In genomic region chr17:50905460-50905803, GRCh38 we compare ENCODE assay signal across 10 cellular contexts. TPM values are rescaled to one million over a fixed set of nuclear protein-coding genes. Genes with fewer than 3 reads are reported as not detected.
DNase-seq lines count a peak whose midpoint lies in the region; ATAC-seq and TF ChIP-seq lines count a peak whose summit lies in the region.
"Had no signal": no experiment of that assay in that cellular context is flagged by ENCODE, and none has a peak within 500 bp of the region (broad histone marks: within the 10 kb centered on the region; RNA-seq: fewer than 3 reads in every experiment).

No MANE protein-coding gene starts in this region.

- no peaks in the 10 kb centered on the region for H3K36me3 ChIP-seq in breast epithelium
- H3K36me3 ChIP-seq in neuronal stem cell (replicated peaks in 1 of 2; ENCODE audit: control insufficient read depth in 2 of 2, insufficient read depth in 2 of 2, low read length in 2 of 2): no peaks in the 10 kb centered on the region

- no peaks in the 10 kb centered on the region for H3K9me3 Mint-ChIP-seq in activated T-helper 1 cell treated with anti-CD3 and anti-CD28 coated beads, Interleukin-12 subunit alpha, Interleukin-12 subunit beta, Interleukin-2, Interleukin-4 antibody, amounts not matched to agents 30 ng/mL and 10 ng/mL and 1 ng/mL, durations not matched to agents 14 hours and 24 hours and 36 hours

- H3K9ac ChIP-seq in neuronal stem cell (ENCODE audit: low read depth, low read length, poor library complexity): no peak overlapping the region

- no peak for TF ChIP-seq CTCF in breast epithelium (IDR thresholded peaks at IDR 0.05)

- no peaks in the 10 kb centered on the region for H3K27me3 ChIP-seq in breast epithelium
- no peaks in the 10 kb centered on the region for H3K27me3 ChIP-seq in neuronal stem cell (ENCODE audit: control insufficient read depth in 3 of 3, insufficient read depth in 3 of 3, low read depth in 1 of 3, low read length in 3 of 3)

- H3K9me3 ChIP-seq in breast epithelium (no peaks in the 10 kb centered on the region), neuronal stem cell (replicated peaks in 1 of 2; ENCODE audit: control insufficient read depth in 2 of 2, insufficient read depth in 1 of 2, low read depth in 1 of 2, low read length in 2 of 2) (peaks cover 0 to 4% of the 10 kb centered on the region in 2 donors)

- H3K4me3 ChIP-seq in breast epithelium (no peak overlapping the region), neuronal stem cell (ENCODE audit: low read length in 2 of 2) (no peak overlapping the region)
- H3K4me3 ChIP-seq: SK-N-MC had no signal

- H3K14ac ChIP-seq in neuronal stem cell (ENCODE audit: low read length): no peak overlapping the region

- H2BK5ac ChIP-seq in neuronal stem cell (ENCODE audit: low read length): no peak overlapping the region

- peaks cover 3% of the 10 kb centered on the region for H3K36me3 Mint-ChIP-seq in activated T-helper 1 cell treated with anti-CD3 and anti-CD28 coated beads, Interleukin-12 subunit alpha, Interleukin-12 subunit beta, Interleukin-2, Interleukin-4 antibody, amounts not matched to agents 30 ng/mL and 10 ng/mL and 1 ng/mL, durations not matched to agents 14 hours and 24 hours and 36 hours (ENCODE audit: low read depth)

- H3K27me3 Mint-ChIP-seq in activated T-helper 1 cell treated with anti-CD3 and anti-CD28 coated beads, Interleukin-12 subunit alpha, Interleukin-12 subunit beta, Interleukin-2, Interleukin-4 antibody, amounts not matched to agents 30 ng/mL and 10 ng/mL and 1 ng/mL, durations not matched to agents 14 hours and 24 hours and 36 hours (ENCODE audit: insufficient read depth): no peaks in the 10 kb centered on the region

- no peaks in the 10 kb centered on the region for H3K79me1 ChIP-seq in neuronal stem cell (ENCODE audit: low read depth, low read length)

- peak overlapping the region; percentile 96 to 97 for H3K27ac ChIP-seq in breast epithelium
- H3K27ac ChIP-seq in neuronal stem cell (replicated peaks; ENCODE audit: low read length): no peak overlapping the region
- H3K27ac ChIP-seq: SK-N-MC had no signal

- intact Hi-C loops in breast epithelium (cut with DNase I; ENCODE audit: low total_unique reads): no loop called here
- intact Hi-C loops in activated T-helper 1 cell treated with anti-CD3 and anti-CD28 coated beads, Interleukin-12 subunit alpha, Interleukin-12 subunit beta, Interleukin-2, Interleukin-4 antibody, amounts not matched to agents 30 ng/mL and 10 ng/mL and 1 ng/mL, durations not matched to agents 14 hours and 24 hours and 36 hours (cut with micrococcal nuclease): loop anchor here (5.0 kb wide), 1 partner anchor 37 kb away; no protein-coding TSS in a partner anchor

- no peak for ATAC-seq in esophagus mucosa

- H3K4me2 ChIP-seq in neuronal stem cell (ENCODE audit: insufficient read depth, low read length, poor library complexity, severe bottlenecking): no peak overlapping the region

- peak overlapping the region; percentile 91 for H3K18ac ChIP-seq in neuronal stem cell (ENCODE audit: low read length)

- H3K4me1 ChIP-seq in breast epithelium (peaks cover 15 to 47% of the 10 kb centered on the region in 2 donors), neuronal stem cell (ENCODE audit: control insufficient read depth in 2 of 2, insufficient read depth in 1 of 2, low read depth in 1 of 2, low read length in 2 of 2) (peaks cover 35 to 37% of the 10 kb centered on the region in 2 donors)

- H3K4me1 Mint-ChIP-seq in activated T-helper 1 cell treated with anti-CD3 and anti-CD28 coated beads, Interleukin-12 subunit alpha, Interleukin-12 subunit beta, Interleukin-2, Interleukin-4 antibody, amounts not matched to agents 30 ng/mL and 10 ng/mL and 1 ng/mL, durations not matched to agents 14 hours and 24 hours and 36 hours (ENCODE audit: low read depth): peaks cover 41% of the 10 kb centered on the region

- H2BK15ac ChIP-seq in neuronal stem cell (ENCODE audit: low read length): peak overlapping the region; percentile 40

- no CpG with 5 or more reads among the region's 1 CpG for WGBS in neuronal stem cell (ENCODE audit: extremely low coverage in 2 of 2, insufficient read length in 2 of 2, insufficient replicate concordance in 1 of 2), 2 donors

- peak overlapping the region; percentile 79 for H2AFZ ChIP-seq in neuronal stem cell (ENCODE audit: low read length)

- peak overlapping the region; percentile 45 for H3K4ac ChIP-seq in neuronal stem cell (ENCODE audit: low read length)

- peak overlapping the region; percentile 32 for H3K23ac ChIP-seq in neuronal stem cell (ENCODE audit: low read depth, low read length, poor library complexity)

- DNase-seq in COLO668 (lab: John Stamatoyannopoulos, UW; ENCODE audit: unreplicated experiment) (peak; percentile 35), NCI-H2081 (lab: John Stamatoyannopoulos, UW) (peak; percentile 80 to 87), breast epithelium (ENCODE audit: low spot score in 2 of 2) (no peak), neuronal stem cell (ENCODE audit: low spot score) (no peak), hepatic stellate cell (ENCODE audit: low spot score) (no peak)
- no peak for DNase-seq in activated T-helper 1 cell treated with anti-CD3 and anti-CD28 coated beads, Interleukin-12 subunit alpha, Interleukin-12 subunit beta, Interleukin-2, Interleukin-4 antibody, amounts not matched to agents 30 ng/mL and 10 ng/mL and 1 ng/mL, durations not matched to agents 14 hours and 24 hours and 36 hours (ENCODE audit: low spot score)
- no peak for DNase-seq in stimulated activated CD4-positive, alpha-beta T cell treated with anti-CD3 and anti-CD28 coated beads, Interleukin-2, amount 100 ng/mL, for 24 hours
- DNase-seq: effector CD8-positive, alpha-beta T cell had no signal

- H3K4me3 Mint-ChIP-seq in activated T-helper 1 cell treated with anti-CD3 and anti-CD28 coated beads, Interleukin-12 subunit alpha, Interleukin-12 subunit beta, Interleukin-2, Interleukin-4 antibody, amounts not matched to agents 30 ng/mL and 10 ng/mL and 1 ng/mL, durations not matched to agents 14 hours and 24 hours and 36 hours: no peak overlapping the region

- TF ChIP-seq POLR2A in breast epithelium (IDR thresholded peaks at IDR 0.05): no peak

- H4K8ac ChIP-seq in neuronal stem cell (ENCODE audit: low read depth, low read length): no peak overlapping the region

- no peak overlapping the region for H2BK12ac ChIP-seq in neuronal stem cell (ENCODE audit: low read length)

- H3K27ac Mint-ChIP-seq in activated T-helper 1 cell treated with anti-CD3 and anti-CD28 coated beads, Interleukin-12 subunit alpha, Interleukin-12 subunit beta, Interleukin-2, Interleukin-4 antibody, amounts not matched to agents 30 ng/mL and 10 ng/mL and 1 ng/mL, durations not matched to agents 14 hours and 24 hours and 36 hours: no peak overlapping the region

- peak overlapping the region; percentile 90 for H2AK5ac ChIP-seq in neuronal stem cell (ENCODE audit: low read depth, low read length)

- H2BK120ac ChIP-seq in neuronal stem cell (ENCODE audit: low read depth, low read length): no peak overlapping the region

- H4K91ac ChIP-seq in neuronal stem cell (ENCODE audit: low read depth, low read length, poor library complexity): no peak overlapping the region

RNA-seq across cellular contexts. Expression of gene TOB1, which starts 39.3 kb away (rescaled TPM):
- total RNA-seq in breast epithelium (100 to 1,000 TPM in 1 of 3 donors, 10 to 100 TPM in 2; 12.6 to 145 (median 54.1) TPM), esophagus mucosa (60.8 TPM)
- 44.9 TPM for polyA plus RNA-seq in neuronal stem cell (2013, experiment 1 of 2)
- polyA plus RNA-seq in neuronal stem cell (2013, experiment 2 of 2): 45.0 TPM
- total RNA-seq in activated T-helper 1 cell treated with anti-CD3 and anti-CD28 coated beads, Interleukin-12 subunit alpha, Interleukin-12 subunit beta, Interleukin-2, Interleukin-4 antibody, amounts not matched to agents 30 ng/mL and 10 ng/mL and 1 ng/mL, durations not matched to agents 14 hours and 24 hours and 36 hours: 29.6 and 35.5 TPM in 2 replicates

Comparison
In these comparisons a context has a peak if more than half of its experiments do, and no peak if none do; other contexts are left out.
1. DNase-seq: peak in COLO668 (single experiment) and NCI-H2081 (2 of 2); none in breast epithelium (0 of 2), neuronal stem cell (single experiment), hepatic stellate cell (single experiment), activated T-helper 1 cell treated with anti-CD3 and anti-CD28 coated beads, Interleukin-12 subunit alpha, Interleukin-12 subunit beta, Interleukin-2, Interleukin-4 antibody, amounts not matched to agents 30 ng/mL and 10 ng/mL and 1 ng/mL, durations not matched to agents 14 hours and 24 hours and 36 hours (single experiment) and stimulated activated CD4-positive, alpha-beta T cell treated with anti-CD3 and anti-CD28 coated beads, Interleukin-2, amount 100 ng/mL, for 24 hours (0 of 2).